ENCODE assay signal across 30 cellular contexts in genomic region chr15:92165001-92165346, GRCh38.
A peak's percentile ranks its signal among the peaks of the same experiment; 100 is the strongest.
DNase-seq lines count a peak whose midpoint lies in the region; ATAC-seq, FAIRE-seq and TF ChIP-seq lines count a peak whose summit lies in the region.
"Had no signal": no experiment of that assay in that cellular context is flagged by ENCODE, and none has a peak within 500 bp of the region (broad histone marks: within the 10 kb centered on the region; RNA-seq: fewer than 3 reads in every experiment).

No MANE protein-coding gene starts in this region.

- no peaks in the 10 kb centered on the region for H3K27me3 ChIP-seq in BLaER1 treated with 17β-estradiol and CSF1 and Interleukin-3, amounts not matched to agents 10 nM and 100 nM
- H3K27me3 ChIP-seq in SJSA1 (replicated peaks) (no peaks in the 10 kb centered on the region), neural progenitor cell (no peaks in the 10 kb centered on the region)
- H3K27me3 ChIP-seq: esophagus muscularis mucosa, foreskin keratinocyte, uterus had no signal

- H3K4me1 ChIP-seq in BLaER1 treated with 17β-estradiol and CSF1 and Interleukin-3, amounts not matched to agents 10 nM and 100 nM = peaks cover 37 to 64% (median 50%) of the 10 kb centered on the region in 10 experiments
- H3K4me1 ChIP-seq in SJSA1 (replicated peaks) (peaks cover 12% of the 10 kb centered on the region), neural progenitor cell (peaks cover 38% of the 10 kb centered on the region), mucosa of descending colon (ENCODE audit: low read depth) (peaks cover 11% of the 10 kb centered on the region)
- H3K4me1 ChIP-seq: foreskin keratinocyte, uterus had no signal

- ATAC-seq in mucosa of descending colon = no peak
- ATAC-seq: CD8-positive, alpha-beta T cell; foreskin keratinocyte; K562; natural killer cell treated with Interleukin-12 subunit alpha and Interleukin-12 subunit beta and Interleukin-15 and Interleukin-18, amount 100 ng/mL, for 72 hours; sciatic nerve; stimulated activated memory B cell treated with anti-CD40 and anti-IgM and Interleukin-4, amounts not matched to agents 10 μg/mL and 1 μg/mL and 100 μg/mL, for 72 hours had no signal

- TF ChIP-seq POLR2A in H54 (IDR thresholded peaks at IDR 0.05; ENCODE audit: low read depth, low read length) = no peak

- H3F3A ChIP-seq in neural progenitor cell (ENCODE audit: low read depth) = peaks cover 4% of the 10 kb centered on the region

- H3K27ac Mint-ChIP-seq in neural progenitor cell = peak overlapping the region; percentile 93
- H3K27ac Mint-ChIP-seq: activated CD4-positive, alpha-beta memory T cell treated with anti-CD3 and anti-CD28 coated beads, Interleukin-2, amount 10 ng/mL, durations not matched to agents 7 days and 5 days; activated naive CD8-positive, alpha-beta T cell; CD8-positive, alpha-beta T cell; natural killer cell treated with Interleukin-12 subunit alpha and Interleukin-12 subunit beta and Interleukin-15 and Interleukin-18, amount 100 ng/mL, for 72 hours; stimulated activated memory B cell treated with anti-CD40 and anti-IgM and Interleukin-4, amounts not matched to agents 10 μg/mL and 1 μg/mL and 100 μg/mL, for 72 hours had no signal

- peak overlapping the region in 10 of 11 experiments; percentile 59 to 86 (median 78); a peak in 17 of 22 replicates for H3K4me2 ChIP-seq in BLaER1 treated with 17β-estradiol and CSF1 and Interleukin-3, amounts not matched to agents 10 nM and 100 nM
- H3K4me2 ChIP-seq in neural progenitor cell = peak overlapping the region; percentile 39

- no peaks in the 10 kb centered on the region for H4K20me1 ChIP-seq in BLaER1 treated with 17β-estradiol and CSF1 and Interleukin-3, amounts not matched to agents 10 nM and 100 nM
- H4K20me1 ChIP-seq in neural progenitor cell (ENCODE audit: low read depth) = no peaks in the 10 kb centered on the region

- H3K27ac ChIP-seq in BLaER1 treated with 17β-estradiol and CSF1 and Interleukin-3, amounts not matched to agents 10 nM and 100 nM = peak overlapping the region in 5 of 11 experiments; percentile 8 to 46 (median 33); a peak in 5 of 22 replicates
- H3K27ac ChIP-seq in SJSA1 (peak overlapping the region; percentile 14; the same call in 1 of the 2 replicates), neural progenitor cell (no peak overlapping the region)
- H3K27ac ChIP-seq: esophagus muscularis mucosa, foreskin keratinocyte, left ventricle myocardium inferior, uterus had no signal

- peaks cover 57% of the 10 kb centered on the region for H3K4me1 Mint-ChIP-seq in neural progenitor cell

- H3K79me2 ChIP-seq in neural progenitor cell (ENCODE audit: low read depth) = no peaks in the 10 kb centered on the region

- intact Hi-C loops in mucosa of descending colon (cut with DNase I, micrococcal nuclease) = no loop called here

- FAIRE-seq in H54 (lab: Jason Lieb, UNC) = no peak
- FAIRE-seq: A204.1, GM12892, K562 had no signal

- H3K9ac ChIP-seq in BLaER1 treated with 17β-estradiol and CSF1 and Interleukin-3, amounts not matched to agents 10 nM and 100 nM = no peak overlapping the region; a peak in 1 of 22 replicates
- no peak overlapping the region for H3K9ac ChIP-seq in neural progenitor cell

- no peak overlapping the region for H3K4me3 ChIP-seq in BLaER1 treated with 17β-estradiol and CSF1 and Interleukin-3, amounts not matched to agents 10 nM and 100 nM
- no peak overlapping the region for H3K4me3 ChIP-seq in SJSA1
- H3K4me3 ChIP-seq in neural progenitor cell = no peak overlapping the region
- no peak overlapping the region for H3K4me3 ChIP-seq in mucosa of descending colon
- H3K4me3 ChIP-seq: esophagus muscularis mucosa, K562, left ventricle myocardium inferior, uterus had no signal

- H3K9me3 Mint-ChIP-seq in neural progenitor cell = no peaks in the 10 kb centered on the region
- H3K9me3 Mint-ChIP-seq: activated CD4-positive, alpha-beta memory T cell treated with anti-CD3 and anti-CD28 coated beads, Interleukin-2, amount 10 ng/mL, durations not matched to agents 7 days and 5 days; CD8-positive, alpha-beta T cell; natural killer cell treated with Interleukin-12 subunit alpha and Interleukin-12 subunit beta and Interleukin-15 and Interleukin-18, amount 100 ng/mL, for 72 hours; stimulated activated memory B cell treated with anti-CD40 and anti-IgM and Interleukin-4, amounts not matched to agents 10 μg/mL and 1 μg/mL and 100 μg/mL, for 72 hours had no signal

- H3K36me3 Mint-ChIP-seq in neural progenitor cell = peaks cover 3% of the 10 kb centered on the region
- H3K36me3 Mint-ChIP-seq: natural killer cell treated with Interleukin-12 subunit alpha and Interleukin-12 subunit beta and Interleukin-15 and Interleukin-18, amount 100 ng/mL, for 72 hours; stimulated activated memory B cell treated with anti-CD40 and anti-IgM and Interleukin-4, amounts not matched to agents 10 μg/mL and 1 μg/mL and 100 μg/mL, for 72 hours had no signal

- peaks cover 0 to 4% (median 0%) of the 10 kb centered on the region in 11 experiments; a peak in 1 of 22 replicates for H3K36me3 ChIP-seq in BLaER1 treated with 17β-estradiol and CSF1 and Interleukin-3, amounts not matched to agents 10 nM and 100 nM
- H3K36me3 ChIP-seq in SJSA1 (no peaks in the 10 kb centered on the region), neural progenitor cell (no peaks in the 10 kb centered on the region), mucosa of descending colon (ENCODE audit: low read depth) (no peaks in the 10 kb centered on the region)
- H3K36me3 ChIP-seq: uterus had no signal

- no peaks in the 10 kb centered on the region for H3K9me3 ChIP-seq in BLaER1 treated with 17β-estradiol and CSF1 and Interleukin-3, amounts not matched to agents 10 nM and 100 nM (replicated peaks in 1 of 11)
- H3K9me3 ChIP-seq in SJSA1 (replicated peaks) = no peaks in the 10 kb centered on the region
- H3K9me3 ChIP-seq in neural progenitor cell (ENCODE audit: low read depth) = no peaks in the 10 kb centered on the region
- H3K9me3 ChIP-seq in mucosa of descending colon = no peaks in the 10 kb centered on the region
- H3K9me3 ChIP-seq: esophagus muscularis mucosa, left ventricle myocardium inferior, uterus had no signal

- no peak for DNase-seq in SJSA1 (ENCODE audit: low read depth in 1 of 2, low spot score in 2 of 2)
- peak; percentile 13 for DNase-seq in iPS-NIHi11 (ENCODE audit: low spot score)
- no peak for DNase-seq in neural progenitor cell (ENCODE audit: low spot score)
- no peak for DNase-seq in mucosa of descending colon
- no peak for DNase-seq in H54 (ENCODE audit: insufficient read length, low spot score)
- DNase-seq in T-helper 2 cell = no peak
- DNase-seq in NCI-H524 (lab: John Stamatoyannopoulos, UW) = no peak
- DNase-seq: activated CD4-positive, alpha-beta memory T cell treated with anti-CD3 and anti-CD28 coated beads, Interleukin-2, amount 10 ng/mL, durations not matched to agents 7 days and 5 days; anterior cingulate cortex; CD8-positive, alpha-beta T cell; left ventricle myocardium inferior; NCI-H1417; NCI-H2081; NCI-H446; NCI-H82; RPMI8226; stimulated activated CD4-positive, alpha-beta T cell treated with anti-CD3 and anti-CD28 coated beads, Interleukin-4, amount 100 ng/mL, for 4 hours; substantia nigra; T-helper 1 cell; uterus had no signal

- H3K4me3 Mint-ChIP-seq in neural progenitor cell = no peak overlapping the region
- H3K4me3 Mint-ChIP-seq: activated CD4-positive, alpha-beta memory T cell treated with anti-CD3 and anti-CD28 coated beads, Interleukin-2, amount 10 ng/mL, durations not matched to agents 7 days and 5 days; activated naive CD8-positive, alpha-beta T cell; CD8-positive, alpha-beta T cell; natural killer cell treated with Interleukin-12 subunit alpha and Interleukin-12 subunit beta and Interleukin-15 and Interleukin-18, amount 100 ng/mL, for 72 hours; stimulated activated memory B cell treated with anti-CD40 and anti-IgM and Interleukin-4, amounts not matched to agents 10 μg/mL and 1 μg/mL and 100 μg/mL, for 72 hours had no signal

- no peak for TF ChIP-seq CTCF in neural progenitor cell (IDR thresholded peaks at IDR 0.05)
- TF ChIP-seq CTCF in mucosa of descending colon (IDR thresholded peaks at IDR 0.05) = no peak

- H2AFZ ChIP-seq in neural progenitor cell (replicated peaks) = no peak overlapping the region

- H3K27me3 Mint-ChIP-seq in neural progenitor cell (ENCODE audit: insufficient read depth, low read depth) = peaks cover 3% of the 10 kb centered on the region
- H3K27me3 Mint-ChIP-seq: activated CD4-positive, alpha-beta memory T cell treated with anti-CD3 and anti-CD28 coated beads, Interleukin-2, amount 10 ng/mL, durations not matched to agents 7 days and 5 days; activated naive CD8-positive, alpha-beta T cell; natural killer cell treated with Interleukin-12 subunit alpha and Interleukin-12 subunit beta and Interleukin-15 and Interleukin-18, amount 100 ng/mL, for 72 hours; stimulated activated memory B cell treated with anti-CD40 and anti-IgM and Interleukin-4, amounts not matched to agents 10 μg/mL and 1 μg/mL and 100 μg/mL, for 72 hours had no signal
